1 cellular context compared by ENCODE assay signal in the genomic region with DNA sequence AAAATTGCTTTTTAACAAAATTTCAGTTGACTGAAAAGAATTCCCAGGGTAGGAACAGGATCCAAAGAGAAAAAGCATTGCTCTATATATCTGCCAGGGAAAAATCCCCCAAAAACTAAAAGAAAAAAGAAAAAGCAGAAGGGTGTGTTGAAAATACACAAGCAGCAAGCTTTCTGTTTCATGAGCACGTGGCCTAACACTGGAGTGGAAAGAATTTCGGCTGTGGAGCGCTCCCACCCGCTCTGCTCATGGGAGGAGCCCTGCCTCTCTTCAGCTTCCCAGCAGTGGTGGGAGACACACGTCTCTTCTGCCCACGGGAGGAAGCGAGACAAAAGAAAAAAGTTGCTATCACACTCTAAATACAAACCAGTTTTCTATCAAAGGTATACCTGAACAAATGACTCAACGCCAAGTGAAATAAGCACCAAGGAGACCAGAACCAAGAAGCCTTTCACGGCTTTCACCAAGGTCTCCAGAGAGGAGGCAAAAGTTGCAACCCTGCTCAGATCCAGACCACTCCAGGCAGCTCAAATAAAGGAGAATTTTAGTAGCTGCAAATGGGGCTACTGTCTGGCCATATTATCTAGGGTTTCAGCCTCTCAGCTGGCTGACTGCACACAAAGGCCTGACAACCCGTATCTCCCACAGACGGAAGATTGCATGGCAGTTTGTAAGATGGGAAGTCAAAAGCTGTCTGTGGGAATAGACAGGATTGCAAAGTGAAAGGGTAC.
TF ChIP-seq lines count a peak whose summit lies in the region.

No MANE protein-coding gene starts in this region.

TF ChIP-seq in K562, 482 proteins besides CTCF, POLR2A, EP300 and RAD21 (continued from another document):
- TF ChIP-seq CBX8 (IDR thresholded peaks at IDR 0.05; ENCODE audit: borderline replicate concordance, extremely low read depth, low read depth, low read length, poor library complexity, severe bottlenecking): no peak
- no peak for TF ChIP-seq HDAC3 (IDR thresholded peaks at IDR 0.05; ENCODE audit: borderline replicate concordance, partially characterized antibody)
- no peak for TF ChIP-seq CBX1 (IDR thresholded peaks at IDR 0.05; ENCODE audit: low read depth)
- TF ChIP-seq BMI1 (IDR thresholded peaks at IDR 0.05; ENCODE audit: low read length): no peak
- TF ChIP-seq STAG1 (CRISPR knock-in tag; IDR thresholded peaks at IDR 0.05; ENCODE audit: borderline replicate concordance): no peak
- TF ChIP-seq MCM7 (IDR thresholded peaks at IDR 0.05): no peak
- TF ChIP-seq, protein P1, sequence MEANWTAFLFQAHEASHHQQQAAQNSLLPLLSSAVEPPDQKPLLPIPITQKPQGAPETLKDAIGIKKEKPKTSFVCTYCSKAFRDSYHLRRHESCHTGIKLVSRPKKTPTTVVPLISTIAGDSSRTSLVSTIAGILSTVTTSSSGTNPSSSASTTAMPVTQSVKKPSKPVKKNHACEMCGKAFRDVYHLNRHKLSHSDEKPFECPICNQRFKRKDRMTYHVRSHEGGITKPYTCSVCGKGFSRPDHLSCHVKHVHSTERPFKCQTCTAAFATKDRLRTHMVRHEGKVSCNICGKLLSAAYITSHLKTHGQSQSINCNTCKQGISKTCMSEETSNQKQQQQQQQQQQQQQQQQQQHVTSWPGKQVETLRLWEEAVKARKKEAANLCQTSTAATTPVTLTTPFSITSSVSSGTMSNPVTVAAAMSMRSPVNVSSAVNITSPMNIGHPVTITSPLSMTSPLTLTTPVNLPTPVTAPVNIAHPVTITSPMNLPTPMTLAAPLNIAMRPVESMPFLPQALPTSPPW (CRISPR knock-in tag; IDR thresholded peaks at IDR 0.05): 0 out of 2 replicates have a peak, but pooled peaks have one; percentile 26
- TF ChIP-seq HMG20B (CRISPR knock-in tag; IDR thresholded peaks at IDR 0.05): no peak
- TF ChIP-seq, protein P2, sequence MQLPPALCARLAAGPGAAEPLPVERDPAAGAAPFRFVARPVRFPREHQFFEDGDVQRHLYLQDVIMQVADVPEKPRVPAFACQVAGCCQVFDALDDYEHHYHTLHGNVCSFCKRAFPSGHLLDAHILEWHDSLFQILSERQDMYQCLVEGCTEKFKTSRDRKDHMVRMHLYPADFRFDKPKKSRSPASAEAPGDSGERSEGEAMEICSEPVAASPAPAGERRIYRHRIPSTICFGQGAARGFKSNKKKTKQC (CRISPR knock-in tag; IDR thresholded peaks at IDR 0.05): no peak
- TF ChIP-seq ZNF12 (CRISPR knock-in tag; IDR thresholded peaks at IDR 0.05): no peak
- TF ChIP-seq NR2F6 (CRISPR knock-in tag; IDR thresholded peaks at IDR 0.05): no peak
- TF ChIP-seq TCFL5 (CRISPR knock-in tag; conservative IDR thresholded peaks at IDR 0.05): 0 out of 2 replicates have a peak, but pooled peaks have one; percentile 27
- TF ChIP-seq XRCC3 (IDR thresholded peaks at IDR 0.05): no peak
- TF ChIP-seq ZNF764 (CRISPR knock-in tag; IDR thresholded peaks at IDR 0.05; ENCODE audit: low read depth): no peak
- TF ChIP-seq MAFF (IDR thresholded peaks at IDR 0.05; ENCODE audit: low read length): no peak
- TF ChIP-seq NRF1 (conservative IDR thresholded peaks at IDR 0.05 in 1 of 2, IDR thresholded peaks at IDR 0.05 in 1 of 2): no peak
- TF ChIP-seq ZNF830 (CRISPR knock-in tag; IDR thresholded peaks at IDR 0.05): no peak
- no peak for TF ChIP-seq PRDM10 (IDR thresholded peaks at IDR 0.05; ENCODE audit: partially characterized antibody)
- TF ChIP-seq MCM3 (IDR thresholded peaks at IDR 0.05): no peak
- TF ChIP-seq ZNF785 (CRISPR knock-in tag; IDR thresholded peaks at IDR 0.05): no peak
- TF ChIP-seq SETDB1 (IDR thresholded peaks at IDR 0.05; ENCODE audit: low read length): no peak
- no peak for TF ChIP-seq MAFK (IDR thresholded peaks at IDR 0.05; ENCODE audit: low read length)
- peak; percentile 94 for TF ChIP-seq L3MBTL2 (IDR thresholded peaks at IDR 0.05)
- peak; percentile 77; the same call in 1 of the 2 replicates for TF ChIP-seq ZNF75A (CRISPR knock-in tag; IDR thresholded peaks at IDR 0.05)
- TF ChIP-seq ETV1 (tag; conservative IDR thresholded peaks at IDR 0.05; ENCODE audit: low read depth): no peak
- peak; percentile 0; the same call in 1 of the 2 replicates for TF ChIP-seq HINFP (tag; conservative IDR thresholded peaks at IDR 0.05; ENCODE audit: low read depth)
- TF ChIP-seq POLR2B (IDR thresholded peaks at IDR 0.05; ENCODE audit: low read depth, partially characterized antibody): no peak
- TF ChIP-seq PHF21A (IDR thresholded peaks at IDR 0.05; ENCODE audit: borderline replicate concordance, low read depth): no peak
- peak; percentile 89 for TF ChIP-seq ZNF165 (CRISPR knock-in tag; IDR thresholded peaks at IDR 0.05; ENCODE audit: borderline replicate concordance)
TF ChIP-seq in K562: peak in this region for 96.
